ENCODE assay signal across 10 cellular contexts in genomic region chr3:134328147-134328591, GRCh38. TPM values are rescaled to one million over a fixed set of nuclear protein-coding genes. Genes with fewer than 3 reads are reported as not detected.
DNase-seq lines count a peak whose midpoint lies in the region; ATAC-seq, FAIRE-seq and TF ChIP-seq lines count a peak whose summit lies in the region.
"Had no signal": no experiment of that assay in that cellular context is flagged by ENCODE, and none has a peak within 500 bp of the region (broad histone marks: within the 10 kb centered on the region; RNA-seq: fewer than 3 reads in every experiment).

No MANE protein-coding gene starts in this region.

- TF ChIP-seq CTCF in bronchial epithelial cell (IDR thresholded peaks at IDR 0.05; ENCODE audit: insufficient read depth, low read length, severe bottlenecking) (no peak), mucosa of descending colon (IDR thresholded peaks at IDR 0.05) (no peak)

- no peak overlapping the region for H3K4me3 Mint-ChIP-seq in activated T-helper 17 cell treated with anti-CD3 and anti-CD28 coated beads, Interleukin-2, amount 50 U/mL, for 72 hours
- H3K4me3 Mint-ChIP-seq: CD4-positive, CD25-positive, alpha-beta regulatory T cell had no signal

- no peaks in the 10 kb centered on the region for H3K4me1 Mint-ChIP-seq in activated T-helper 17 cell treated with anti-CD3 and anti-CD28 coated beads, Interleukin-2, amount 50 U/mL, for 72 hours
- H3K4me1 Mint-ChIP-seq: CD4-positive, CD25-positive, alpha-beta regulatory T cell had no signal

- DNase-seq in AG08395 (ENCODE audit: low spot score), result peak; percentile 69
- peak; percentile 90 for DNase-seq in MG63
- peak; percentile 91 for DNase-seq in bronchial epithelial cell (ENCODE audit: low read depth)
- peak in 1 of 3 donors; percentile 45 for DNase-seq in mucosa of descending colon
- no peak for DNase-seq in stimulated activated naive CD4-positive, alpha-beta T cell treated with Interleukin-2 at 50 U/mL for 16 hours (lab: John Stamatoyannopoulos, UW)
- no peak for DNase-seq in dermis blood vessel endothelial cell
- DNase-seq: CD4-positive, CD25-positive, alpha-beta regulatory T cell had no signal

- H3K36me3 ChIP-seq in MG63, result no peaks in the 10 kb centered on the region
- H3K36me3 ChIP-seq in bronchial epithelial cell (ENCODE audit: control insufficient read depth, insufficient read depth, low read length), result no peaks in the 10 kb centered on the region
- H3K36me3 ChIP-seq in mucosa of descending colon (ENCODE audit: low read depth), result no peaks in the 10 kb centered on the region

- no peaks in the 10 kb centered on the region for H3K9me3 Mint-ChIP-seq in activated T-helper 17 cell treated with anti-CD3 and anti-CD28 coated beads, Interleukin-2, amount 50 U/mL, for 72 hours

- no peaks in the 10 kb centered on the region for H3K36me3 Mint-ChIP-seq in activated T-helper 17 cell treated with anti-CD3 and anti-CD28 coated beads, Interleukin-2, amount 50 U/mL, for 72 hours (ENCODE audit: low read depth)
- H3K36me3 Mint-ChIP-seq: CD4-positive, CD25-positive, alpha-beta regulatory T cell had no signal

- FAIRE-seq in bronchial epithelial cell (lab: Jason Lieb, UNC), result no peak
- FAIRE-seq: TTC549 had no signal

- H3K27me3 Mint-ChIP-seq in activated T-helper 17 cell treated with anti-CD3 and anti-CD28 coated beads, Interleukin-2, amount 50 U/mL, for 72 hours, result peaks cover 8% of the 10 kb centered on the region

- H3K27ac Mint-ChIP-seq in activated T-helper 17 cell treated with anti-CD3 and anti-CD28 coated beads, Interleukin-2, amount 50 U/mL, for 72 hours, result no peak overlapping the region
- H3K27ac Mint-ChIP-seq: CD4-positive, CD25-positive, alpha-beta regulatory T cell had no signal

- H3K27me3 ChIP-seq in MG63, result no peaks in the 10 kb centered on the region
- no peaks in the 10 kb centered on the region for H3K27me3 ChIP-seq in bronchial epithelial cell (ENCODE audit: control insufficient read depth, insufficient read depth, low read length)

- intact Hi-C loops in mucosa of descending colon (cut with DNase I, micrococcal nuclease), result no loop called here

- H3K4me1 ChIP-seq in mucosa of descending colon (ENCODE audit: low read depth), result no peaks in the 10 kb centered on the region

- H3K4me3 ChIP-seq in MG63 (no peak overlapping the region), bronchial epithelial cell (ENCODE audit: low read depth, low read length) (no peak overlapping the region), mucosa of descending colon (no peak overlapping the region)

- ATAC-seq in mucosa of descending colon (peak; percentile 14), HG03460 (IDR thresholded peaks at IDR 0.05; ENCODE audit: unreplicated experiment) (no peak)
- no peak for ATAC-seq in activated T-helper 17 cell treated with anti-CD3 and anti-CD28 coated beads, Interleukin-2, amount 50 U/mL, for 72 hours (replicated peaks)

- H3K9me3 ChIP-seq in MG63 (no peaks in the 10 kb centered on the region), mucosa of descending colon (no peaks in the 10 kb centered on the region)

RNA-seq across cellular contexts. Expression of gene AMOTL2, which starts 46.1 kb away (rescaled TPM):
- total RNA-seq in MG63 (2014; rRNA removed; shearing (Covaris generic); ENCODE audit: low replicate concordance), result 172 and 180 TPM in 2 replicates
- total RNA-seq in bronchial epithelial cell, result 54.2 and 89.9 TPM in 2 replicates
- total RNA-seq in mucosa of descending colon, result 10 to 100 TPM; 17.9 to 35.1 (median 21.2) TPM
- not detected for total RNA-seq in activated T-helper 17 cell treated with anti-CD3 and anti-CD28 coated beads, Interleukin-2, amount 50 U/mL, for 72 hours
- 104 and 130 TPM in 2 replicates for total RNA-seq in dermis blood vessel endothelial cell
- total RNA-seq: CD4-positive, CD25-positive, alpha-beta regulatory T cell had no signal

Comparison
In these comparisons a context has a peak if more than half of its experiments do, and no peak if none do; other contexts are left out.
1. DNase-seq: peak in AG08395 (single experiment), MG63 (single experiment) and bronchial epithelial cell (single experiment); none in stimulated activated naive CD4-positive, alpha-beta T cell treated with Interleukin-2 at 50 U/mL for 16 hours (single experiment) and dermis blood vessel endothelial cell (single experiment).
2. RNA of gene AMOTL2, which starts 46.1 kb away (total RNA-seq): 172 to 180 TPM in MG63, 104 to 130 TPM in dermis blood vessel endothelial cell, 54.2 to 89.9 TPM in bronchial epithelial cell and 17.9 to 35.1 TPM in mucosa of descending colon; not detected in activated T-helper 17 cell treated with anti-CD3 and anti-CD28 coated beads, Interleukin-2, amount 50 U/mL, for 72 hours; every median in the first group is over 10 times any median in the second.